8 cellular contexts compared by ENCODE assay signal in genomic region chr1:205321109-205321958, GRCh38. TPM values are rescaled to one million over a fixed set of nuclear protein-coding genes. Genes with fewer than 3 reads are reported as not detected.
DNase-seq lines count a peak whose midpoint lies in the region; ATAC-seq, FAIRE-seq and TF ChIP-seq lines count a peak whose summit lies in the region.

NUAK2 (minus strand) TSS chr1:205321745; CDS start chr1:205321628, 117 bp downstream.

- peak within 1 kb of the TSS; percentile 62 for H3K9ac ChIP-seq in PC-3 (ENCODE audit: low read length)

- peak within 1 kb of the TSS; percentile 92 for H2AFZ ChIP-seq in PC-3 (ENCODE audit: low read length)

- H3K9me3 ChIP-seq in PC-3 (ENCODE audit: low read length): no peaks in the 10 kb centered on the region

- POLR2A ChIA-PET in PC-3 (lab: Charles Lee; ENCODE audit: unreplicated experiment): interaction anchor here (0.6 kb wide), 1 partner anchor 37 kb away, joined by 3 read pairs; no protein-coding TSS in a partner anchor

- ATAC-seq in PC-3 (peak; percentile 86), esophagus mucosa (peak; percentile 84)

- CTCF ChIA-PET in PC-3 (lab: Charles Lee): interaction anchor here (0.6 to 2.1 kb wide), 6 partner anchors 37 to 110 kb away, joined by 3 to 18 read pairs (median 5); no protein-coding TSS in a partner anchor

- H3K36me3 ChIP-seq in PC-3 (ENCODE audit: low read depth, low read length): no peaks in the 10 kb centered on the region

- peak; percentile 77 for FAIRE-seq in HTR-8/SVneo (lab: Jason Lieb, UNC)

- H3F3A ChIP-seq in PC-3 (ENCODE audit: low read length, unreplicated experiment): no peaks in the 10 kb centered on the region

- peak; percentile 53 for TF ChIP-seq CTCF in PC-3 (conservative IDR thresholded peaks at IDR 0.05; ENCODE audit: low read depth, low read length)

- H3K79me2 ChIP-seq in PC-3 (ENCODE audit: low read length): peaks cover 43% of the 10 kb centered on the region

- DNase-seq in DMS 273 (lab: John Stamatoyannopoulos, UW; ENCODE audit: unreplicated experiment): peak; percentile 94
- DNase-seq in HTR-8/SVneo (ENCODE audit: insufficient read length, low spot score): peak; percentile 94
- DNase-seq in PC-3: peak; percentile 94
- DNase-seq in activated T-cell treated with anti-CD3 and anti-CD28 coated beads, Interleukin-2, amount 50 U/mL, for 48 hours: peak; percentile 90 to 91
- peak; percentile 91 for DNase-seq in mucosa of gallbladder (ENCODE audit: low spot score)
- peak; percentile 59 to 74 for DNase-seq in stimulated activated CD8-positive, alpha-beta memory T cell treated with anti-CD3 and anti-CD28 coated beads, Interleukin-4, amount 100 ng/mL, for 1 hour (ENCODE audit: low read depth in 2 of 2, low spot score in 1 of 2)
- no peak for DNase-seq in SKM-1 (lab: John Stamatoyannopoulos, UW; ENCODE audit: unreplicated experiment)

- BruUV-seq in PC-3 (replicated peaks; lab: Mats Ljungman, UMichigan): no TSS peak

- no peaks in the 10 kb centered on the region for H3K9me2 ChIP-seq in PC-3 (replicated peaks; ENCODE audit: low read length)

- H3K27me3 ChIP-seq in PC-3 (ENCODE audit: low read length): no peaks in the 10 kb centered on the region

- peak within 1 kb of the TSS; percentile 82 for H3K4me3 ChIP-seq in PC-3 (ENCODE audit: low read length)

- no peaks in the 10 kb centered on the region for H4K20me1 ChIP-seq in PC-3 (ENCODE audit: low read length)

- intact Hi-C loops in PC-3 (cut with micrococcal nuclease): loop anchor here (1.0 kb wide), 1 partner anchor 48 kb away; no protein-coding TSS in a partner anchor

- peak within 1 kb of the TSS; percentile 93 for H3K4me2 ChIP-seq in PC-3 (ENCODE audit: low read length)

- H3K4me1 ChIP-seq in PC-3 (ENCODE audit: insufficient read depth, low read length): peaks cover 42% of the 10 kb centered on the region

- no peak within 1 kb of the TSS for H3K27ac ChIP-seq in PC-3 (ENCODE audit: low read length)

RNA-seq across cellular contexts. Expression of gene NUAK2, which starts in this region (rescaled TPM):
- total RNA-seq in PC-3 (2014; rRNA removed) (3.8 and 4.8 TPM in 2 replicates), esophagus mucosa (28.3 TPM), mucosa of gallbladder (6.7 TPM)
